11 cellular contexts compared by ENCODE assay signal in genomic region chr1:88888755-88889154, GRCh38. TPM values are rescaled to one million over a fixed set of nuclear protein-coding genes. Genes with fewer than 3 reads are reported as not detected.
DNase-seq lines count a peak whose midpoint lies in the region; ATAC-seq, FAIRE-seq and TF ChIP-seq lines count a peak whose summit lies in the region.
"Had no signal": no experiment of that assay in that cellular context is flagged by ENCODE, and none has a peak within 500 bp of the region (broad histone marks: within the 10 kb centered on the region; RNA-seq: fewer than 3 reads in every experiment).

No MANE protein-coding gene starts in this region.

- TF ChIP-seq EP300 in HepG2 (IDR thresholded peaks at IDR 0.05; ENCODE audit: low read depth in 2 of 2, low read length in 2 of 2) (no peak), HepG2 (CRISPR knock-in tag; IDR thresholded peaks at IDR 0.05; ENCODE audit: borderline replicate concordance) (no peak)

- no peaks in the 10 kb centered on the region for H3K9me3 ChIP-seq in HepG2 (ENCODE audit: low read length)
- no peaks in the 10 kb centered on the region for H3K9me3 ChIP-seq in right lobe of liver
- H3K9me3 ChIP-seq: colonic mucosa had no signal

- DNase-seq in HepG2 (ENCODE audit: low spot score) (no peak), right lobe of liver (no peak), immature natural killer cell (no peak), NCI-H1930 (lab: John Stamatoyannopoulos, UW) (no peak), COLO829 (ENCODE audit: low spot score) (no peak), GM13976 (ENCODE audit: low spot score) (no peak), hepatic stellate cell (ENCODE audit: low spot score) (no peak)
- no peak for DNase-seq in activated CD4-positive, alpha-beta memory T cell treated with anti-CD3 and anti-CD28 coated beads for 36 hours
- DNase-seq: activated CD4-positive, alpha-beta T cell treated with anti-CD3 and anti-CD28 coated beads for 1 hour; colonic mucosa; posterior cingulate gyrus had no signal

- 91% methylated on average over 1 of the region's 1 CpG for WGBS in HepG2 (ENCODE audit: low lambda C conversion rate)
- 50% methylated on average over 1 of the region's 1 CpG for WGBS in right lobe of liver (ENCODE audit: insufficient coverage, low coverage, low lambda C conversion rate, missing lambda C conversion rate)

- peaks cover 29% of the 10 kb centered on the region for H3K4me1 ChIP-seq in HepG2 (ENCODE audit: insufficient read depth, low read length)
- peaks cover 0 to 22% (median 5%) of the 10 kb centered on the region in 4 donors for H3K4me1 ChIP-seq in right lobe of liver

- TF ChIP-seq CTCF in HepG2 (CRISPR knock-in tag; IDR thresholded peaks at IDR 0.05) (no peak), right lobe of liver (IDR thresholded peaks at IDR 0.05) (no peak), GM13976 (IDR thresholded peaks at IDR 0.05; ENCODE audit: borderline replicate concordance, control extremely low read depth, extremely low read depth, insufficient read depth, missing control alignments) (no peak)

- CTCF ChIA-PET in HepG2 (lab: Yijun Ruan, JAX; ENCODE audit: low intra/inter-chr PET ratio, low total read pairs), result no interaction called here
- CTCF ChIA-PET in activated CD4-positive, alpha-beta memory T cell treated with anti-CD3 and anti-CD28 coated beads for 36 hours (lab: Charles Lee), result interaction anchor here (0.9 to 6.4 kb wide), 2 partner anchors 11 to 87 kb away, joined by 4 to 54 read pairs; no protein-coding TSS in a partner anchor

- H3K27ac ChIP-seq in HepG2 (ENCODE audit: extremely low read length, insufficient read depth, low read length), result no peak overlapping the region
- no peak overlapping the region for H3K27ac ChIP-seq in right lobe of liver
- H3K27ac ChIP-seq: colonic mucosa had no signal

- TF ChIP-seq RAD21 in HepG2 (CRISPR knock-in tag; IDR thresholded peaks at IDR 0.05), result no peak

- POLR2A ChIA-PET in HepG2 (lab: Yijun Ruan, JAX), result no interaction called here
- POLR2A ChIA-PET in activated CD4-positive, alpha-beta memory T cell treated with anti-CD3 and anti-CD28 coated beads for 36 hours (lab: Charles Lee), result no interaction called here

- H4K20me1 ChIP-seq in HepG2 (ENCODE audit: insufficient read depth, low read length), result peaks cover 17% of the 10 kb centered on the region; the same call in 1 of the 2 replicates

- H3K9ac ChIP-seq in HepG2 (ENCODE audit: insufficient read depth, low read depth, low read length), result no peak overlapping the region

- no peaks in the 10 kb centered on the region; a peak in 1 of 5 replicates for H3K27me3 ChIP-seq in HepG2 (ENCODE audit: control insufficient read depth in 1 of 2, insufficient read depth in 2 of 2, low read length in 2 of 2)
- H3K27me3 ChIP-seq in right lobe of liver, result no peaks in the 10 kb centered on the region
- H3K27me3 ChIP-seq: colonic mucosa had no signal

- peaks cover 15% of the 10 kb centered on the region for H3K36me3 Mint-ChIP-seq in activated CD4-positive, alpha-beta memory T cell treated with anti-CD3 and anti-CD28 coated beads for 36 hours
- peaks cover 0 to 6% (median 5%) of the 10 kb centered on the region in 3 donors for H3K36me3 Mint-ChIP-seq in immature natural killer cell

- peak overlapping the region; percentile 83 for H3K4me2 ChIP-seq in HepG2 (ENCODE audit: low read depth, low read length)

- TF ChIP-seq POLR2A in HepG2 (IDR thresholded peaks at IDR 0.05; ENCODE audit: insufficient read depth in 1 of 2, low read depth in 2 of 2, low read length in 2 of 2), result no peak
- TF ChIP-seq POLR2A in right lobe of liver (IDR thresholded peaks at IDR 0.05), result no peak

- H3K4me1 Mint-ChIP-seq in activated CD4-positive, alpha-beta memory T cell treated with anti-CD3 and anti-CD28 coated beads for 36 hours (ENCODE audit: low read depth), result peaks cover 46% of the 10 kb centered on the region
- peaks cover 47 to 82% of the 10 kb centered on the region in 2 donors for H3K4me1 Mint-ChIP-seq in immature natural killer cell

- peak overlapping the region; percentile 9 for H3K4me3 Mint-ChIP-seq in activated CD4-positive, alpha-beta memory T cell treated with anti-CD3 and anti-CD28 coated beads for 36 hours
- peak overlapping the region; percentile 45 to 68 (median 49) for H3K4me3 Mint-ChIP-seq in immature natural killer cell

- peaks cover 2% of the 10 kb centered on the region for H3K27me3 Mint-ChIP-seq in activated CD4-positive, alpha-beta memory T cell treated with anti-CD3 and anti-CD28 coated beads for 36 hours
- peaks cover 5 to 21% (median 8%) of the 10 kb centered on the region in 3 donors for H3K27me3 Mint-ChIP-seq in immature natural killer cell (ENCODE audit: low read depth in 3 of 3)

- intact Hi-C loops in HepG2 (cut with micrococcal nuclease; ENCODE audit: unreplicated experiment) (no loop called here), right lobe of liver (cut with DNase I) (no loop called here)
- intact Hi-C loops in activated CD4-positive, alpha-beta memory T cell treated with anti-CD3 and anti-CD28 coated beads for 36 hours (cut with micrococcal nuclease), result no loop called here

- no peaks in the 10 kb centered on the region for H3K9me3 Mint-ChIP-seq in activated CD4-positive, alpha-beta memory T cell treated with anti-CD3 and anti-CD28 coated beads for 36 hours
- H3K9me3 Mint-ChIP-seq in immature natural killer cell, result no peaks in the 10 kb centered on the region

- peaks cover 44% of the 10 kb centered on the region for H3K79me2 ChIP-seq in HepG2 (ENCODE audit: insufficient read depth, low read length)

- FAIRE-seq in HepG2 (lab: Jason Lieb, UNC), result no peak

- in situ Hi-C loops in HepG2 (cut with HindIII; ENCODE audit: extremely low pct_ligation_motif_present, low pct_unique_long_range_greater_than_20kb), result no loop called here
- in situ Hi-C loops in GM13976 (cut with MboI; ENCODE audit: low sequenced_read_pairs, unreplicated experiment), result no loop called here

- H2AFZ ChIP-seq in HepG2 (ENCODE audit: low read length), result no peak overlapping the region

- H3K4me3 ChIP-seq in HepG2 (replicated peaks in 1 of 3; ENCODE audit: insufficient read depth in 1 of 3, low read depth in 2 of 3, low read length in 3 of 3), result no peak overlapping the region
- no peak overlapping the region for H3K4me3 ChIP-seq in right lobe of liver
- H3K4me3 ChIP-seq: colonic mucosa had no signal

- H3K36me3 ChIP-seq in HepG2 (replicated peaks in 1 of 2; ENCODE audit: control insufficient read depth in 1 of 2, insufficient read depth in 2 of 2, low read length in 2 of 2) (peaks cover 1 to 32% of the 10 kb centered on the region in 2 experiments; a peak in 4 of 5 replicates), right lobe of liver (peaks cover 0 to 28% (median 17%) of the 10 kb centered on the region in 4 donors)

- no TSS peak for BruUV-seq in HepG2 (replicated peaks; lab: Mats Ljungman, UMichigan)

- peak overlapping the region; percentile 72 for H3K27ac Mint-ChIP-seq in activated CD4-positive, alpha-beta memory T cell treated with anti-CD3 and anti-CD28 coated beads for 36 hours
- H3K27ac Mint-ChIP-seq in immature natural killer cell, result peak overlapping the region; percentile 31 to 79 (median 72)

- ATAC-seq in HepG2 (no peak), right lobe of liver (no peak)

TF ChIP-seq in HepG2, 621 proteins besides CTCF, POLR2A, EP300 and RAD21 (continues in another document):
- TF ChIP-seq RBFOX2 (IDR thresholded peaks at IDR 0.05; ENCODE audit: low read depth, low read length), result 0 out of 2 replicates have a peak, but pooled peaks have one; percentile 15
- no peak for TF ChIP-seq JARID2 (CRISPR knock-in tag; IDR thresholded peaks at IDR 0.05; ENCODE audit: insufficient replicate concordance)
- TF ChIP-seq ZBTB38 (CRISPR knock-in tag; IDR thresholded peaks at IDR 0.05), result no peak
- no peak for TF ChIP-seq MXD4 (CRISPR knock-in tag; IDR thresholded peaks at IDR 0.05)
- TF ChIP-seq ZBTB2 (CRISPR knock-in tag; IDR thresholded peaks at IDR 0.05; ENCODE audit: low read depth), result no peak
- TF ChIP-seq ZNF550 (CRISPR knock-in tag; IDR thresholded peaks at IDR 0.05; ENCODE audit: borderline replicate concordance), result no peak

RNA-seq across cellular contexts. Expression of gene GTF2B, which starts 2.6 kb away (rescaled TPM):
- 43.4 and 68.0 TPM in 2 replicates for total RNA-seq in HepG2 (2016; rRNA removed; fragmentation: Illumina TruSeq; extraction: Trizol)
- total RNA-seq in HepG2 (2016; cell fraction: cytosol; rRNA removed; fragmentation: Illumina TruSeq; extraction: Trizol; ENCODE audit: low read depth), result 10.0 and 11.6 TPM in 2 replicates
- total RNA-seq in HepG2 (2016; cell fraction: insoluble cytoplasmic fraction; rRNA removed; fragmentation: Illumina TruSeq; extraction: Trizol), result 43.5 and 71.8 TPM in 2 replicates
- total RNA-seq in HepG2 (2016; cell fraction: membrane; rRNA removed; fragmentation: Illumina TruSeq; extraction: Trizol), result 12.6 and 14.3 TPM in 2 replicates
- 18.8 and 21.9 TPM in 2 replicates for total RNA-seq in HepG2 (2016; cell fraction: nucleus; rRNA removed; fragmentation: Illumina TruSeq; extraction: Trizol)
- polyA plus RNA-seq in HepG2 (2011; rRNA removed), result 26.1 and 31.5 TPM in 2 replicates
- polyA plus RNA-seq in HepG2 (2011; cell fraction: cytosol; rRNA removed), result 14.8 and 26.0 TPM in 2 replicates
- 6.7 and 9.4 TPM in 2 replicates for polyA plus RNA-seq in HepG2 (2011; cell fraction: nucleus; rRNA removed)
- 26.4 and 28.5 TPM in 2 replicates for polyA plus RNA-seq in HepG2 (2012)
- polyA plus RNA-seq in HepG2 (2016; cell fraction: cytosol; fragmentation: Illumina TruSeq; extraction: Trizol; ENCODE audit: low read depth), result 4.0 and 4.3 TPM in 2 replicates
- 58.8 and 59.1 TPM in 2 replicates for polyA plus RNA-seq in HepG2 (2016; cell fraction: insoluble cytoplasmic fraction; fragmentation: Illumina TruSeq; extraction: Trizol; ENCODE audit: low read depth)
- 5.8 and 6.0 TPM in 2 replicates for polyA plus RNA-seq in HepG2 (2016; cell fraction: membrane; fragmentation: Illumina TruSeq; extraction: Trizol; ENCODE audit: low read depth)
- 21.6 and 23.3 TPM in 2 replicates for polyA plus RNA-seq in HepG2 (2016; cell fraction: nucleus; fragmentation: Illumina TruSeq; extraction: Trizol; ENCODE audit: insufficient read depth, low read depth)
- 13.1 and 19.1 TPM in 2 replicates for polyA minus RNA-seq in HepG2 (2011; rRNA and poly(A)+ RNA removed; ENCODE audit: low replicate concordance)
- polyA minus RNA-seq in HepG2 (2011; cell fraction: cytosol; rRNA and poly(A)+ RNA removed), result 15.4 and 26.0 TPM in 2 replicates
- 19.9 and 20.6 TPM in 2 replicates for polyA minus RNA-seq in HepG2 (2011; cell fraction: nucleus; rRNA and poly(A)+ RNA removed)
- total RNA-seq in right lobe of liver, result 10 to 100 TPM in 5 of 6 experiments, 1 to 10 TPM in 1; 8.8 to 21.6 (median 15.9) TPM
- total RNA-seq in activated CD4-positive, alpha-beta memory T cell treated with anti-CD3 and anti-CD28 coated beads for 36 hours, result 10 to 100 TPM; 34.2 to 39.4 TPM
- polyA plus RNA-seq in immature natural killer cell, result 10 to 100 TPM; 42.0 to 52.8 (median 47.2) TPM
